In genomic region chr3:52393959-52394670, GRCh38 we compare ENCODE assay signal across 14 cellular contexts. TPM values are rescaled to one million over a fixed set of nuclear protein-coding genes. Genes with fewer than 3 reads are reported as not detected.
"Had no signal": no experiment of that assay in that cellular context is flagged by ENCODE, and none has a peak within 500 bp of the region (broad histone marks: within the 10 kb centered on the region; RNA-seq: fewer than 3 reads in every experiment).

No MANE protein-coding gene starts in this region.

- H3K4me3 ChIP-seq: adrenal gland had no signal

- H3K9me3 ChIP-seq: adrenal gland had no signal

- H3K27me3 ChIP-seq: adrenal gland had no signal

- ATAC-seq: esophagus mucosa; naive thymus-derived CD8-positive, alpha-beta T cell; T-cell had no signal

- FAIRE-seq: urothelium cell line had no signal

- DNase-seq: activated CD4-positive, alpha-beta T cell treated with anti-CD3 and anti-CD28 coated beads, Interleukin-2, amount 10 ng/mL, durations not matched to agents 24 days and 14 days; activated naive CD4-positive, alpha-beta T cell treated with anti-CD3 and anti-CD28 coated beads, Interleukin-2, amount 50 U/mL, for 16 hours; adrenal gland; cerebellar nuclear complex; dermis blood vessel endothelial cell; endodermal cell; hypothalamus; mammary epithelial cell; T-cell had no signal

- H3K27ac ChIP-seq: adrenal gland had no signal

RNA-seq across cellular contexts. Expression of gene SEMA3G, which starts 50.8 kb away (rescaled TPM):
- total RNA-seq: naive thymus-derived CD8-positive, alpha-beta T cell; osteocyte had no signal
- polyA plus RNA-seq: naive thymus-derived CD8-positive, alpha-beta T cell had no signal

RNA-seq across cellular contexts. Expression of gene TNNC1, which starts 59.7 kb away (rescaled TPM):
- total RNA-seq: dermis blood vessel endothelial cell, glomerular endothelial cell, osteocyte had no signal
